Comparison of ENCODE assay signal across 1 cellular context in the genomic region with DNA sequence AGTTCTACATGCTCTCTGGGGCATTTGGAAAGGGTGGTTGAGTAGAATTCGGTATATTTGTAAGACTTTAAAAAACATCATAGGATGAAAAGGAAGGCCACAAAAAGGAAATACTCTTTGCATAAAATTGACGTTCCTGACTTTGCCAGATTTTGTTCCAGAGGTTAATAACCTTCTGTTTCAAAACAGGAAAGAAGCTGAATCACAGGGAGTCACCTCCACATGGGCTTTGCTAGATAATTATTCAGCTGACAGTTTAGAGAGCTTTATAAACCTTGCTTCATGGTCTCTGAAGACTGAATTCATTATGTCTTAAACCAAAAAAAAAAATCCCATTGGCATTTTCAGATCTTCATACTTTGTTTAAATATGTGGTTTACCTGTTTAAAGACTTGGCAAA.
TF ChIP-seq lines count a peak whose summit lies in the region.

No MANE protein-coding gene starts in this region.

TF ChIP-seq in IMR-90, 13 proteins besides CTCF, POLR2A, EP300 and RAD21 (continued from another document):
- TF ChIP-seq RFX5 (IDR thresholded peaks at IDR 0.05; ENCODE audit: low read depth, low read length) (no peak), FOS (IDR thresholded peaks at IDR 0.05; ENCODE audit: low read depth, low read length) (no peak), MAFK (IDR thresholded peaks at IDR 0.05; ENCODE audit: low read depth, low read length) (no peak), NFE2L2 (IDR thresholded peaks at IDR 0.05; ENCODE audit: low read depth, low read length) (no peak), RCOR1 (IDR thresholded peaks at IDR 0.05; ENCODE audit: insufficient replicate concordance, low read length) (no peak)
TF ChIP-seq in IMR-90: peak in this region for 0.
